In genomic region chr16:86324320-86324719, GRCh38 we compare ENCODE assay signal across 20 cellular contexts.
DNase-seq lines count a peak whose midpoint lies in the region; ATAC-seq and TF ChIP-seq lines count a peak whose summit lies in the region.
"Had no signal": no experiment of that assay in that cellular context is flagged by ENCODE, and none has a peak within 500 bp of the region (broad histone marks: within the 10 kb centered on the region; RNA-seq: fewer than 3 reads in every experiment).

No MANE protein-coding gene starts in this region.

- peaks cover 6 to 10% of the 10 kb centered on the region in 2 donors for H3K27me3 Mint-ChIP-seq in CD8-positive, alpha-beta memory T cell
- H3K27me3 Mint-ChIP-seq: CD4-positive, CD25-positive, alpha-beta regulatory T cell had no signal

- DNase-seq in left kidney (ENCODE audit: low read depth, low spot score) (peak; percentile 31), mesenchymal stem cell (no peak), posterior vena cava (ENCODE audit: low spot score) (peak; percentile 64), spleen (peak; percentile 63), T-helper 1 cell (no peak), lower lobe of right lung (no peak), HUDEP-2 (lab: John Stamatoyannopoulos, UW; ENCODE audit: unreplicated experiment in 76 of 76) (no peak)
- no peak for DNase-seq in CD8-positive, alpha-beta memory T cell
- DNase-seq: 8988T; ACHN; BE2C; C1 segment of cervical spinal cord; Calu3; CD4-positive, alpha-beta memory T cell; CD4-positive, CD25-positive, alpha-beta regulatory T cell; DMS79 treated with DMSO at 0.1 percent for 48 hours; GF-D8 had no signal

- 85% methylated on average over 18 of the region's 18 CpGs for WGBS in mesenchymal stem cell
- 88 to 92% (median 89%) methylated on average over 18 of the region's 18 CpGs for WGBS in spleen, 5 donors

- H3K27ac ChIP-seq in mesenchymal stem cell (ENCODE audit: low read length, poor library complexity, severe bottlenecking) (no peak overlapping the region), spleen (no peak overlapping the region), lower lobe of right lung (no peak overlapping the region)
- H3K27ac ChIP-seq in CD8-positive, alpha-beta memory T cell (ENCODE audit: low read depth, low read length), result no peak overlapping the region
- H3K27ac ChIP-seq: BLaER1 had no signal

- no peak overlapping the region for H2AFZ ChIP-seq in mesenchymal stem cell (ENCODE audit: low read depth, low read length)

- POLR2A ChIA-PET in CD8-positive, alpha-beta memory T cell (lab: Charles Lee), result no interaction called here

- no peak for TF ChIP-seq POLR2A in spleen (IDR thresholded peaks at IDR 0.05)

- H3K4me3 ChIP-seq in mesenchymal stem cell (ENCODE audit: insufficient read depth in 1 of 2, low read depth in 1 of 2, low read length in 2 of 2) (no peak overlapping the region), spleen (no peak overlapping the region), lower lobe of right lung (no peak overlapping the region)
- H3K4me3 ChIP-seq in CD8-positive, alpha-beta memory T cell (ENCODE audit: low read length), result no peak overlapping the region
- H3K4me3 ChIP-seq: BLaER1 had no signal

- H3K9me3 ChIP-seq in mesenchymal stem cell (ENCODE audit: control insufficient read depth, low read length), result peaks cover 10% of the 10 kb centered on the region
- peaks cover 0 to 13% (median 8%) of the 10 kb centered on the region in 8 donors for H3K9me3 ChIP-seq in spleen
- no peaks in the 10 kb centered on the region for H3K9me3 ChIP-seq in lower lobe of right lung
- no peaks in the 10 kb centered on the region for H3K9me3 ChIP-seq in CD8-positive, alpha-beta memory T cell (ENCODE audit: low read length)
- H3K9me3 ChIP-seq: BE2C, Caco-2 had no signal

- H3K9ac ChIP-seq in mesenchymal stem cell (ENCODE audit: low read length), result no peak overlapping the region
- H3K9ac ChIP-seq: BLaER1 had no signal

- H3K4ac ChIP-seq in mesenchymal stem cell (ENCODE audit: low read depth in 1 of 2, low read length in 2 of 2), result peak overlapping the region in 1 of 2 experiments; percentile 31

- no peak overlapping the region for H3K27ac Mint-ChIP-seq in CD8-positive, alpha-beta memory T cell
- H3K27ac Mint-ChIP-seq: CD4-positive, alpha-beta memory T cell had no signal

- H3K9me3 Mint-ChIP-seq in CD8-positive, alpha-beta memory T cell, result peaks cover 0 to 5% (median 0%) of the 10 kb centered on the region in 5 donors

- H3K36me3 ChIP-seq in mesenchymal stem cell (ENCODE audit: control insufficient read depth in 1 of 2, insufficient read depth in 2 of 2, low read depth in 1 of 2, low read length in 2 of 2), result no peaks in the 10 kb centered on the region
- H3K36me3 ChIP-seq in spleen, result no peaks in the 10 kb centered on the region
- H3K36me3 ChIP-seq in lower lobe of right lung, result no peaks in the 10 kb centered on the region
- no peaks in the 10 kb centered on the region for H3K36me3 ChIP-seq in CD8-positive, alpha-beta memory T cell (ENCODE audit: insufficient read depth, low read length)
- H3K36me3 ChIP-seq: BE2C, BLaER1 had no signal

- no peak overlapping the region for H2BK15ac ChIP-seq in mesenchymal stem cell (ENCODE audit: low read depth, poor library complexity, severe bottlenecking)

- H3K23ac ChIP-seq in mesenchymal stem cell (ENCODE audit: low read length in 2 of 2), result no peak overlapping the region

- no peak overlapping the region for H4K8ac ChIP-seq in mesenchymal stem cell (ENCODE audit: low read length)

- no peak overlapping the region for H4K91ac ChIP-seq in mesenchymal stem cell (ENCODE audit: low read length)

- H3K4me3 Mint-ChIP-seq in CD8-positive, alpha-beta memory T cell, result no peak overlapping the region
- H3K4me3 Mint-ChIP-seq: CD14-positive monocyte; CD4-positive, alpha-beta memory T cell; CD4-positive, CD25-positive, alpha-beta regulatory T cell had no signal

- peak overlapping the region; percentile 45 for H2BK120ac ChIP-seq in mesenchymal stem cell (ENCODE audit: low read depth, low read length)

- no peak overlapping the region for H3K4me2 ChIP-seq in mesenchymal stem cell (ENCODE audit: low read length, poor library complexity, severe bottlenecking)
- H3K4me2 ChIP-seq: BLaER1 had no signal

- H2BK12ac ChIP-seq in mesenchymal stem cell (ENCODE audit: low read length in 2 of 2), result no peak overlapping the region

- ATAC-seq in lower lobe of right lung, result no peak

- H3K18ac ChIP-seq in mesenchymal stem cell (ENCODE audit: low read depth in 1 of 2, low read length in 2 of 2), result no peak overlapping the region

- no peaks in the 10 kb centered on the region for H3K36me3 Mint-ChIP-seq in CD8-positive, alpha-beta memory T cell
- H3K36me3 Mint-ChIP-seq: CD14-positive monocyte; CD4-positive, alpha-beta memory T cell; CD4-positive, CD25-positive, alpha-beta regulatory T cell had no signal

- CTCF ChIA-PET in CD8-positive, alpha-beta memory T cell (lab: Charles Lee), result no interaction called here

- H3K27me3 ChIP-seq in mesenchymal stem cell (ENCODE audit: control insufficient read depth in 1 of 2, insufficient read depth in 1 of 2, low read length in 2 of 2), result peaks cover 0 to 77% of the 10 kb centered on the region in 2 experiments
- peaks cover 0 to 76% (median 3%) of the 10 kb centered on the region in 7 donors for H3K27me3 ChIP-seq in spleen (replicated peaks in 1 of 7)
- peaks cover 5% of the 10 kb centered on the region for H3K27me3 ChIP-seq in lower lobe of right lung (ENCODE audit: low read depth)
- H3K27me3 ChIP-seq in CD8-positive, alpha-beta memory T cell (ENCODE audit: insufficient read depth, low read length, poor library complexity, severe bottlenecking), result no peaks in the 10 kb centered on the region
- H3K27me3 ChIP-seq: BLaER1 had no signal

- H3K14ac ChIP-seq in mesenchymal stem cell (ENCODE audit: low read length in 2 of 2), result no peak overlapping the region

- H2BK5ac ChIP-seq in mesenchymal stem cell (ENCODE audit: low read depth, low read length, poor library complexity, severe bottlenecking), result no peak overlapping the region

- no peaks in the 10 kb centered on the region for H3K79me1 ChIP-seq in mesenchymal stem cell (replicated peaks; ENCODE audit: low read length, poor library complexity, severe bottlenecking)

- intact Hi-C loops in posterior vena cava (cut with DNase I) (no loop called here), spleen (cut with DNase I; ENCODE audit: low total_unique reads) (no loop called here), lower lobe of right lung (cut with DNase I) (no loop called here)

- no peaks in the 10 kb centered on the region for H3K4me1 Mint-ChIP-seq in CD8-positive, alpha-beta memory T cell
- H3K4me1 Mint-ChIP-seq: CD14-positive monocyte; CD4-positive, CD25-positive, alpha-beta regulatory T cell had no signal

- H3K4me1 ChIP-seq in mesenchymal stem cell (ENCODE audit: control insufficient read depth, insufficient read depth, low read depth, low read length), result peaks cover 1% of the 10 kb centered on the region
- no peaks in the 10 kb centered on the region for H3K4me1 ChIP-seq in spleen
- no peaks in the 10 kb centered on the region for H3K4me1 ChIP-seq in lower lobe of right lung
- no peaks in the 10 kb centered on the region for H3K4me1 ChIP-seq in CD8-positive, alpha-beta memory T cell (ENCODE audit: insufficient read depth, low read length)
- H3K4me1 ChIP-seq: BLaER1, Caco-2 had no signal

- H2AK5ac ChIP-seq in mesenchymal stem cell (ENCODE audit: low read length, severe bottlenecking), result no peak overlapping the region

- no peak for TF ChIP-seq CTCF in spleen (IDR thresholded peaks at IDR 0.05 in 8 of 11, conservative IDR thresholded peaks at IDR 0.05 in 3 of 11)
- TF ChIP-seq CTCF in lower lobe of right lung (IDR thresholded peaks at IDR 0.05), result no peak

Comparison
In these comparisons a context has a peak if more than half of its experiments do, and no peak if none do; other contexts are left out.
1. DNase-seq: peak in left kidney (single experiment), posterior vena cava (single experiment) and spleen (single experiment); none in mesenchymal stem cell (single experiment), T-helper 1 cell (0 of 5), lower lobe of right lung (single experiment), CD8-positive, alpha-beta memory T cell (0 of 5) and HUDEP-2 (0 of 76).